ENCODE assay signal across 11 cellular contexts in genomic region chr10:71984798-71985388, GRCh38. TPM values are rescaled to one million over a fixed set of nuclear protein-coding genes. Genes with fewer than 3 reads are reported as not detected.
A peak's percentile ranks its signal among the peaks of the same experiment; 100 is the strongest.
DNase-seq lines count a peak whose midpoint lies in the region; ATAC-seq and TF ChIP-seq lines count a peak whose summit lies in the region.
"Had no signal": no experiment of that assay in that cellular context is flagged by ENCODE, and none has a peak within 500 bp of the region (broad histone marks: within the 10 kb centered on the region; RNA-seq: fewer than 3 reads in every experiment).

No MANE protein-coding gene starts in this region.

- TF ChIP-seq POLR2A in erythroblast (IDR thresholded peaks at IDR 0.05; ENCODE audit: low read length) = no peak

- H3K36me3 ChIP-seq in cardiac muscle cell = no peaks in the 10 kb centered on the region
- H3K36me3 ChIP-seq in neuronal stem cell (replicated peaks in 1 of 2; ENCODE audit: control insufficient read depth in 2 of 2, insufficient read depth in 2 of 2, low read length in 2 of 2) = no peaks in the 10 kb centered on the region

- no peak for TF ChIP-seq CTCF in cardiac muscle cell (IDR thresholded peaks at IDR 0.05; ENCODE audit: low read depth, low read length)

- no peak overlapping the region for H2AFZ ChIP-seq in neuronal stem cell (ENCODE audit: low read length)

- H3K4ac ChIP-seq in neuronal stem cell (ENCODE audit: low read length) = peak overlapping the region; percentile 61

- H2BK5ac ChIP-seq in neuronal stem cell (ENCODE audit: low read length) = no peak overlapping the region

- DNase-seq in cardiac muscle cell (ENCODE audit: low read depth in 1 of 2, low spot score in 1 of 2) (peak in 1 of 2 donors; percentile 19), Right ventricle myocardium inferior (ENCODE audit: missing footprints) (no peak), neuronal stem cell (ENCODE audit: low spot score) (no peak), NCI-H510A (lab: John Stamatoyannopoulos, UW) (no peak), NCI-H1417 treated with DMSO at 0.1 percent for 48 hours (lab: John Stamatoyannopoulos, UW) (no peak), erythroblast (lab: John Stamatoyannopoulos, UW) (no peak)
- DNase-seq: activated T-cell treated with anti-CD3 and anti-CD28 coated beads for 4 hours, AML-193, NCI-H1930 had no signal

- no peak overlapping the region for H2BK12ac ChIP-seq in neuronal stem cell (ENCODE audit: low read length)

- H2BK15ac ChIP-seq in neuronal stem cell (ENCODE audit: low read length) = no peak overlapping the region

- no peak overlapping the region for H4K8ac ChIP-seq in neuronal stem cell (ENCODE audit: low read depth, low read length)

- no peaks in the 10 kb centered on the region for H3K79me1 ChIP-seq in neuronal stem cell (ENCODE audit: low read depth, low read length)

- H3K27ac ChIP-seq in cardiac muscle cell (peak overlapping the region; percentile 54), cingulate gyrus (ENCODE audit: low read depth, low read length) (peak overlapping the region; percentile 93), neuronal stem cell (replicated peaks; ENCODE audit: low read length) (no peak overlapping the region)

- H3K4me3 ChIP-seq in cardiac muscle cell (no peak overlapping the region), neuronal stem cell (ENCODE audit: low read length in 2 of 2) (no peak overlapping the region)

- ATAC-seq in Right ventricle myocardium inferior (no peak), GM19463 (IDR thresholded peaks at IDR 0.05; ENCODE audit: unreplicated experiment) (no peak)

- H3K9me3 ChIP-seq in cardiac muscle cell (ENCODE audit: low read depth) = no peaks in the 10 kb centered on the region
- H3K9me3 ChIP-seq in neuronal stem cell (replicated peaks in 1 of 2; ENCODE audit: control insufficient read depth in 2 of 2, insufficient read depth in 1 of 2, low read depth in 1 of 2, low read length in 2 of 2) = peaks cover 3 to 9% of the 10 kb centered on the region in 2 donors

- peaks cover 37% of the 10 kb centered on the region for H3K4me1 ChIP-seq in cardiac muscle cell (ENCODE audit: low read depth)
- peaks cover 21 to 22% of the 10 kb centered on the region in 2 donors for H3K4me1 ChIP-seq in neuronal stem cell (ENCODE audit: control insufficient read depth in 2 of 2, insufficient read depth in 1 of 2, low read depth in 1 of 2, low read length in 2 of 2)

- no peak overlapping the region for H2AK5ac ChIP-seq in neuronal stem cell (ENCODE audit: low read depth, low read length)

- no peak overlapping the region for H4K91ac ChIP-seq in neuronal stem cell (ENCODE audit: low read depth, low read length, poor library complexity)

- H2BK120ac ChIP-seq in neuronal stem cell (ENCODE audit: low read depth, low read length) = no peak overlapping the region

- H3K23ac ChIP-seq in neuronal stem cell (ENCODE audit: low read depth, low read length, poor library complexity) = peak overlapping the region; percentile 57

- H3K18ac ChIP-seq in neuronal stem cell (ENCODE audit: low read length) = peak overlapping the region; percentile 68

- peak overlapping the region; percentile 15 for H3K9ac ChIP-seq in neuronal stem cell (ENCODE audit: low read depth, low read length, poor library complexity)

- H3K27me3 ChIP-seq in cardiac muscle cell (no peaks in the 10 kb centered on the region), neuronal stem cell (ENCODE audit: control insufficient read depth in 3 of 3, insufficient read depth in 3 of 3, low read depth in 1 of 3, low read length in 3 of 3) (no peaks in the 10 kb centered on the region)

- peak overlapping the region; percentile 9 for H3K14ac ChIP-seq in neuronal stem cell (ENCODE audit: low read length)

- intact Hi-C loops in Right ventricle myocardium inferior (cut with DNase I) = loop anchor here (2.0 kb wide), 1 partner anchor 28 kb away; no protein-coding TSS in a partner anchor

- WGBS in neuronal stem cell (ENCODE audit: extremely low coverage in 2 of 2, insufficient read length in 2 of 2, insufficient replicate concordance in 1 of 2), 2 donors = no CpG with 5 or more reads among the region's 9 CpGs

- no peak overlapping the region for H3K4me2 ChIP-seq in neuronal stem cell (ENCODE audit: insufficient read depth, low read length, poor library complexity, severe bottlenecking)

RNA-seq across cellular contexts. Expression of gene CHST3, which starts 20.7 kb away (rescaled TPM):
- 15.4 and 22.5 TPM in 2 replicates for total RNA-seq in cardiac muscle cell
- polyA plus RNA-seq in cardiac muscle cell = 1.9 and 4.8 TPM in 2 replicates
- total RNA-seq in Right ventricle myocardium inferior = 18.1 TPM
- polyA plus RNA-seq in neuronal stem cell (2013, experiment 1 of 2) = 6.5 TPM
- 6.3 TPM for polyA plus RNA-seq in neuronal stem cell (2013, experiment 2 of 2)
